8 cellular contexts compared by ENCODE assay signal in genomic region chr2:234292205-234292954, GRCh38.
A peak's percentile ranks its signal among the peaks of the same experiment; 100 is the strongest.
DNase-seq lines count a peak whose midpoint lies in the region; ATAC-seq lines count a peak whose summit lies in the region.

No MANE protein-coding gene starts in this region.

- H3K27ac Mint-ChIP-seq in dendritic cell treated with granulocyte-macrophage colony-stimulating factor and Interleukin-4, amounts not matched to agents 40 ng/mL and 50 ng/mL, for 4 days = peak overlapping the region; percentile 93

- peaks cover 6% of the 10 kb centered on the region for H3K9me3 Mint-ChIP-seq in dendritic cell treated with granulocyte-macrophage colony-stimulating factor and Interleukin-4, amounts not matched to agents 40 ng/mL and 50 ng/mL, for 4 days

- no peaks in the 10 kb centered on the region for H3K36me3 ChIP-seq in thymus (ENCODE audit: control insufficient read depth, insufficient read depth)

- no peaks in the 10 kb centered on the region for H3K27me3 ChIP-seq in thymus (ENCODE audit: control insufficient read depth, insufficient read depth)

- WGBS in thymus = 50% methylated on average over 10 of the region's 10 CpGs

- peak overlapping the region; percentile 96 for H3K27ac ChIP-seq in thymus (ENCODE audit: low read depth)
- no peak overlapping the region for H3K27ac ChIP-seq in caudate nucleus (ENCODE audit: low read depth, low read length)

- peaks cover 41% of the 10 kb centered on the region for H3K4me1 ChIP-seq in thymus (ENCODE audit: control insufficient read depth, insufficient read depth, low read length)

- no peak overlapping the region for H3K4me3 ChIP-seq in thymus (ENCODE audit: low read length)

- peaks cover 68% of the 10 kb centered on the region for H3K4me1 Mint-ChIP-seq in dendritic cell treated with granulocyte-macrophage colony-stimulating factor and Interleukin-4, amounts not matched to agents 40 ng/mL and 50 ng/mL, for 4 days (ENCODE audit: low read depth)

- peak; percentile 70 for ATAC-seq in HG03432 (IDR thresholded peaks at IDR 0.05; ENCODE audit: unreplicated experiment)

- intact Hi-C loops in dendritic cell treated with granulocyte-macrophage colony-stimulating factor and Interleukin-4, amounts not matched to agents 40 ng/mL and 50 ng/mL, for 4 days (cut with micrococcal nuclease) = no loop called here

- no peaks in the 10 kb centered on the region for H3K9me3 ChIP-seq in thymus (ENCODE audit: control insufficient read depth)

- peak; percentile 80 for DNase-seq in activated CD8-positive, alpha-beta memory T cell treated with anti-CD3 and anti-CD28 coated beads for 24 hours
- no peak for DNase-seq in activated CD8-positive, alpha-beta memory T cell treated with anti-CD3 and anti-CD28 coated beads, Interleukin-2, amount 50 U/mL, for 48 hours
- DNase-seq in T-helper 9 cell = peak; percentile 57
- DNase-seq in middle frontal gyrus (ENCODE audit: extremely low spot score, low spot score) = no peak
- DNase-seq in caudate nucleus (lab: John Stamatoyannopoulos, UW) = no peak

- H3K4me3 Mint-ChIP-seq in dendritic cell treated with granulocyte-macrophage colony-stimulating factor and Interleukin-4, amounts not matched to agents 40 ng/mL and 50 ng/mL, for 4 days = no peak overlapping the region

- H3K36me3 Mint-ChIP-seq in dendritic cell treated with granulocyte-macrophage colony-stimulating factor and Interleukin-4, amounts not matched to agents 40 ng/mL and 50 ng/mL, for 4 days (ENCODE audit: low read depth) = no peaks in the 10 kb centered on the region

- peaks cover 3% of the 10 kb centered on the region for H3K27me3 Mint-ChIP-seq in dendritic cell treated with granulocyte-macrophage colony-stimulating factor and Interleukin-4, amounts not matched to agents 40 ng/mL and 50 ng/mL, for 4 days

Comparison
In these comparisons a context has a peak if more than half of its experiments do, and no peak if none do; other contexts are left out.
1. DNase-seq: peak in activated CD8-positive, alpha-beta memory T cell treated with anti-CD3 and anti-CD28 coated beads for 24 hours (single experiment) and T-helper 9 cell (single experiment); none in activated CD8-positive, alpha-beta memory T cell treated with anti-CD3 and anti-CD28 coated beads, Interleukin-2, amount 50 U/mL, for 48 hours (single experiment), middle frontal gyrus (single experiment) and caudate nucleus (0 of 61).